In genomic region chr15:70281261-70281810, GRCh38 we compare ENCODE assay signal across 15 cellular contexts.
"Had no signal": no experiment of that assay in that cellular context is flagged by ENCODE, and none has a peak within 500 bp of the region (broad histone marks: within the 10 kb centered on the region; RNA-seq: fewer than 3 reads in every experiment).

No MANE protein-coding gene starts in this region.

- H3K4me3 ChIP-seq: cardiac muscle cell, right atrium auricular region, tibial nerve had no signal

- H3K27me3 ChIP-seq: right atrium auricular region, tibial nerve had no signal

- H3K9me3 Mint-ChIP-seq: activated T-helper 2 cell treated with anti-CD3 and anti-CD28 coated beads, Interferon-gamma antibody, Interleukin-2, Interleukin-4, amounts not matched to agents 10 μg/mL and 5 μg/mL and 100 μg/mL, durations not matched to agents 14 hours and 24 hours and 36 hours; nephron; T-helper 2 cell treated with Interferon-gamma antibody and Interleukin-4, amounts not matched to agents 5 μg/mL and 100 μg/mL, for 36 hours had no signal

- H3K36me3 ChIP-seq: cardiac muscle cell, right atrium auricular region, tibial nerve had no signal

- DNase-seq: activated naive CD4-positive, alpha-beta T cell treated with anti-CD3 and anti-CD28 coated beads, Interleukin-2, amount 50 U/mL, for 16 hours; activated T-cell treated with anti-CD3 and anti-CD28 coated beads, Interleukin-2, amount 50 U/mL, for 1 hour; hypothalamus; kidney; left ventricle myocardium superior; stimulated activated CD4-positive, alpha-beta T cell treated with anti-CD3 and anti-CD28 coated beads, Interleukin-2, amount 100 ng/mL, for 48 hours; stimulated activated naive CD4-positive, alpha-beta T cell treated with Interleukin-2 at 50 U/mL for 16 hours; substantia nigra had no signal

- H3K27ac ChIP-seq: cardiac muscle cell, right atrium auricular region, tibial nerve had no signal

- H3K27ac Mint-ChIP-seq: activated T-helper 2 cell treated with anti-CD3 and anti-CD28 coated beads, Interferon-gamma antibody, Interleukin-2, Interleukin-4, amounts not matched to agents 10 μg/mL and 5 μg/mL and 100 μg/mL, durations not matched to agents 14 hours and 24 hours and 36 hours; nephron; progenitor cell of endocrine pancreas; T-helper 2 cell treated with Interferon-gamma antibody and Interleukin-4, amounts not matched to agents 5 μg/mL and 100 μg/mL, for 36 hours had no signal

- H3K4me3 Mint-ChIP-seq: nephron; T-helper 2 cell treated with Interferon-gamma antibody and Interleukin-4, amounts not matched to agents 5 μg/mL and 100 μg/mL, for 36 hours had no signal

- H3K9me3 ChIP-seq: right atrium auricular region, tibial nerve had no signal
